ENCODE assay signal across 12 cellular contexts in genomic region chr5:102628449-102629175, GRCh38.
DNase-seq lines count a peak whose midpoint lies in the region; ATAC-seq and TF ChIP-seq lines count a peak whose summit lies in the region.
"Had no signal": no experiment of that assay in that cellular context is flagged by ENCODE, and none has a peak within 500 bp of the region (broad histone marks: within the 10 kb centered on the region; RNA-seq: fewer than 3 reads in every experiment).

No MANE protein-coding gene starts in this region.

- H3K27me3 ChIP-seq in esophagus squamous epithelium (no peaks in the 10 kb centered on the region), trophoblast cell (ENCODE audit: insufficient read depth, low read length) (no peaks in the 10 kb centered on the region)
- H3K27me3 ChIP-seq: gastrocnemius medialis had no signal

- H3K27ac ChIP-seq in esophagus squamous epithelium (peak overlapping the region in 3 of 4 donors; percentile 24 to 44 (median 36)), trophoblast cell (ENCODE audit: low read depth, low read length) (no peak overlapping the region)
- H3K27ac ChIP-seq: gastrocnemius medialis had no signal

- intact Hi-C loops in esophagus squamous epithelium (cut with DNase I) = no loop called here

- no peak overlapping the region for H2AK5ac ChIP-seq in trophoblast cell (ENCODE audit: low read length)

- H4K91ac ChIP-seq in trophoblast cell (ENCODE audit: low read depth, low read length) = no peak overlapping the region

- H3K9ac ChIP-seq in trophoblast cell (ENCODE audit: low read length) = no peak overlapping the region

- no peaks in the 10 kb centered on the region for H3K79me2 ChIP-seq in trophoblast cell (ENCODE audit: control insufficient read depth, insufficient read depth, low read length, poor library complexity)

- TF ChIP-seq CTCF in esophagus squamous epithelium (IDR thresholded peaks at IDR 0.05) = no peak

- H3K36me3 ChIP-seq in esophagus squamous epithelium (no peaks in the 10 kb centered on the region), trophoblast cell (ENCODE audit: control insufficient read depth in 1 of 2, insufficient read depth in 2 of 2, low read length in 2 of 2) (no peaks in the 10 kb centered on the region)
- H3K36me3 ChIP-seq: gastrocnemius medialis had no signal

- H2BK120ac ChIP-seq in trophoblast cell (ENCODE audit: insufficient read depth, low read length, poor library complexity) = no peak overlapping the region

- no peak overlapping the region for H2AFZ ChIP-seq in trophoblast cell (ENCODE audit: insufficient read depth, low read length, poor library complexity)

- no peak for TF ChIP-seq POLR2A in esophagus squamous epithelium (IDR thresholded peaks at IDR 0.05)

- no peaks in the 10 kb centered on the region for H3K79me1 ChIP-seq in trophoblast cell (ENCODE audit: low read length)

- H3K14ac ChIP-seq in trophoblast cell (ENCODE audit: low read length) = no peak overlapping the region

- DNase-seq in GDM1 (lab: John Stamatoyannopoulos, UW) (peak; percentile 22), OCI-M1 (lab: John Stamatoyannopoulos, UW) (peak; percentile 59), esophagus squamous epithelium (lab: John Stamatoyannopoulos, UW) (no peak), trophoblast cell (peak; percentile 14 to 66), RKO (ENCODE audit: low spot score) (no peak), DMS114 treated with DMSO at 0.1 percent for 48 hours (lab: John Stamatoyannopoulos, UW; ENCODE audit: unreplicated experiment) (no peak)
- DNase-seq: anterior cingulate cortex, NCI-H1930 had no signal

- no peak overlapping the region for H3K23ac ChIP-seq in trophoblast cell (ENCODE audit: low read length)

- ATAC-seq in GM19452 (IDR thresholded peaks at IDR 0.05; ENCODE audit: unreplicated experiment) (no peak), HG03432 (IDR thresholded peaks at IDR 0.05; ENCODE audit: unreplicated experiment) (no peak)
- ATAC-seq: gastrocnemius medialis; stimulated activated effector memory CD8-positive, alpha-beta T cell treated with anti-CD3 and anti-CD28 coated beads, Interleukin-12 subunit alpha, Interleukin-12 subunit beta, amount 100 ng/mL, for 72 hours had no signal

- H3K9me3 ChIP-seq in esophagus squamous epithelium (no peaks in the 10 kb centered on the region), trophoblast cell (ENCODE audit: insufficient read depth, low read depth, low read length) (no peaks in the 10 kb centered on the region)
- H3K9me3 ChIP-seq: gastrocnemius medialis had no signal

- no peak overlapping the region for H3K18ac ChIP-seq in trophoblast cell (ENCODE audit: low read length)

- no peak overlapping the region for H2BK5ac ChIP-seq in trophoblast cell (ENCODE audit: low read depth, low read length, poor library complexity)

- no peak overlapping the region for H2BK12ac ChIP-seq in trophoblast cell (ENCODE audit: low read length)

- H3K4me2 ChIP-seq in trophoblast cell (ENCODE audit: low read length) = no peak overlapping the region

- H4K8ac ChIP-seq in trophoblast cell (ENCODE audit: low read depth, low read length) = no peak overlapping the region

- no peak overlapping the region for H3K4me3 ChIP-seq in esophagus squamous epithelium
- H3K4me3 ChIP-seq in trophoblast cell (ENCODE audit: low read depth, low read length) = no peak overlapping the region
- H3K4me3 ChIP-seq: gastrocnemius medialis had no signal

- H4K12ac ChIP-seq in trophoblast cell (ENCODE audit: low read depth, low read length) = no peak overlapping the region

- no peak overlapping the region for H3K4ac ChIP-seq in trophoblast cell (ENCODE audit: low read depth, low read length)

- H3K4me1 ChIP-seq in esophagus squamous epithelium (peaks cover 0 to 34% (median 5%) of the 10 kb centered on the region in 3 donors), trophoblast cell (ENCODE audit: control insufficient read depth in 1 of 2, insufficient read depth in 2 of 2, low read length in 2 of 2) (no peaks in the 10 kb centered on the region)
- H3K4me1 ChIP-seq: gastrocnemius medialis had no signal

- 36 to 38% methylated on average over 3 of the region's 3 CpGs for WGBS in esophagus squamous epithelium, 2 donors
- no CpG with 5 or more reads among the region's 3 CpGs for WGBS in trophoblast cell (ENCODE audit: extremely low coverage, insufficient coverage, insufficient read length)

Comparison
In these comparisons a context has a peak if more than half of its experiments do, and no peak if none do; other contexts are left out.
1. DNase-seq: peak in GDM1 (single experiment), OCI-M1 (single experiment) and trophoblast cell (2 of 2); none in esophagus squamous epithelium (single experiment), RKO (single experiment) and DMS114 treated with DMSO at 0.1 percent for 48 hours (single experiment).